ENCODE assay signal across 27 cellular contexts in genomic region chr2:224181534-224182155, GRCh38.
"Had no signal": no experiment of that assay in that cellular context is flagged by ENCODE, and none has a peak within 500 bp of the region (broad histone marks: within the 10 kb centered on the region; RNA-seq: fewer than 3 reads in every experiment).

No MANE protein-coding gene starts in this region.

- H3K36me3 ChIP-seq: cardiac muscle cell, colonic mucosa, esophagus muscularis mucosa, neutrophil, thoracic aorta, WERI-Rb-1 had no signal

- DNase-seq: activated CD4-positive, alpha-beta memory T cell treated with anti-CD3 and anti-CD28 coated beads for 36 hours; activated CD4-positive, alpha-beta T cell treated with anti-CD3 and anti-CD28 coated beads for 48 hours; activated CD8-positive, alpha-beta memory T cell treated with anti-CD3 and anti-CD28 coated beads, Interleukin-2, amount 50 U/mL, for 4 hours; activated effector memory CD4-positive, alpha-beta T cell treated with anti-CD3 and anti-CD28 coated beads, Interleukin-2, amount 50 U/mL, for 16 hours; activated naive CD4-positive, alpha-beta T cell treated with anti-CD3 and anti-CD28 coated beads, Interleukin-2, amount 50 U/mL, for 16 hours; activated T-cell treated with anti-CD3 and anti-CD28 coated beads, Interleukin-2, amount 50 U/mL, for 1 hour; amygdala; cerebellar nuclear complex; colonic mucosa; effector CD8-positive, alpha-beta T cell; foreskin melanocyte; left cardiac atrium; nephron progenitor cell; stimulated activated CD4-positive, alpha-beta T cell treated with anti-CD3 and anti-CD28 coated beads, Interleukin-12 subunit alpha, Interleukin-12 subunit beta, amount 100 ng/mL, for 4 hours; stimulated activated CD4-positive, alpha-beta T cell treated with anti-CD3 and anti-CD28 coated beads, Interleukin-4, amount 100 ng/mL, for 1 hour; T-helper 17 cell; T1000; WERI-Rb-1 had no signal

- FAIRE-seq: endometrium, islet of Langerhans, urothelium cell line had no signal

- H3K27ac ChIP-seq: cardiac muscle cell, colonic mucosa, esophagus muscularis mucosa, neutrophil, skin epidermis, thoracic aorta, WERI-Rb-1 had no signal

- ATAC-seq: activated CD4-positive, CD25-positive, alpha-beta regulatory T cell treated with anti-CD3 and anti-CD28 coated beads, Interleukin-2, amount 50 U/mL, for 24 hours; T-helper 17 cell had no signal

- H3K4me1 ChIP-seq: colonic mucosa had no signal

- H3K4me3 ChIP-seq: cardiac muscle cell, colonic mucosa, esophagus muscularis mucosa, skin epidermis, thoracic aorta had no signal

- H3K9me3 ChIP-seq: colonic mucosa, esophagus muscularis mucosa, neutrophil, thoracic aorta had no signal

- H3K27me3 ChIP-seq: cardiac muscle cell, colonic mucosa, esophagus muscularis mucosa, neutrophil had no signal
